Comparison of ENCODE assay signal across 24 cellular contexts in the genomic region with DNA sequence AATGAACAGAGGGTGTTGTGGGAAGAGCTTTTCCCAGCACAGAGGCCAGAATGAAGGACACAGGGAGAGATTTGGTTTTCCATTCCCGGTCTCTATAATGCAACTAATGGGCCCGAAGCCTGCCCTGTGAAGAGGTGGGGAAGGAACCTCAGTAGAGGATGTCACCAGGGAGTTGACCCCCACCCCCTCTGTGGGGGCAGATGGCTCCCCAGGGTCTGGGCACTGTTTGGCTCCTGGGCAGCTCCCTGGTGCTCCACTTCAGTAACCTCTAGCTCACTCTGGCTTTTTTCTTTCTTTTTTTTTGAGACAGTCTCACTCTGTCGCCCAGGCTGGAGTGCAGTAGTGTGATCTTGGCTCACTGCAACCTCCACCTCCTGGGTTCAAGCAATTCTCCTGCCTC.
"Had no signal": no experiment of that assay in that cellular context is flagged by ENCODE, and none has a peak within 500 bp of the region (broad histone marks: within the 10 kb centered on the region; RNA-seq: fewer than 3 reads in every experiment).

No MANE protein-coding gene starts in this region.

- H3K4me3 ChIP-seq: colonic mucosa, pancreas, prostate gland, stomach, thoracic aorta, transverse colon had no signal

- H3K4me1 ChIP-seq: colonic mucosa, foreskin keratinocyte, pancreas, prostate gland, stomach, transverse colon had no signal

- H3K4me1 Mint-ChIP-seq: endodermal cell had no signal

- H3K36me3 ChIP-seq: colonic mucosa, pancreas, prostate gland, stomach, thoracic aorta, transverse colon had no signal

- DNase-seq: cerebellar nuclear complex; colonic mucosa; dermis blood vessel endothelial cell; endodermal cell; erythroblast; foreskin keratinocyte; kidney; left cardiac atrium; left ventricle myocardium superior; mesendoderm; naive thymus-derived CD4-positive, alpha-beta T cell; occipital lobe; pancreas; stimulated activated CD4-positive, alpha-beta T cell treated with anti-CD3 and anti-CD28 coated beads, Interleukin-12 subunit alpha, Interleukin-12 subunit beta, amount 100 ng/mL, for 4 hours; stimulated activated naive CD4-positive, alpha-beta T cell; stomach; substantia nigra; transverse colon had no signal

- H3K27ac ChIP-seq: colonic mucosa, foreskin keratinocyte, pancreas, prostate gland, stomach, thoracic aorta, transverse colon had no signal

- H3K27me3 ChIP-seq: colonic mucosa, foreskin keratinocyte, pancreas, stomach, transverse colon had no signal

- FAIRE-seq: endothelial cell of umbilical vein, kidney, pancreas, urothelium cell line had no signal

- H3K9me3 ChIP-seq: colonic mucosa, pancreas, prostate gland, thoracic aorta had no signal

- ATAC-seq: foreskin keratinocyte; naive thymus-derived CD4-positive, alpha-beta T cell; pancreas; sciatic nerve had no signal

- H3K27ac Mint-ChIP-seq: endodermal cell; naive thymus-derived CD4-positive, alpha-beta T cell had no signal

- H3K4me3 Mint-ChIP-seq: endodermal cell; naive thymus-derived CD4-positive, alpha-beta T cell; neural crest cell had no signal
